26 cellular contexts compared by ENCODE assay signal in the genomic region with DNA sequence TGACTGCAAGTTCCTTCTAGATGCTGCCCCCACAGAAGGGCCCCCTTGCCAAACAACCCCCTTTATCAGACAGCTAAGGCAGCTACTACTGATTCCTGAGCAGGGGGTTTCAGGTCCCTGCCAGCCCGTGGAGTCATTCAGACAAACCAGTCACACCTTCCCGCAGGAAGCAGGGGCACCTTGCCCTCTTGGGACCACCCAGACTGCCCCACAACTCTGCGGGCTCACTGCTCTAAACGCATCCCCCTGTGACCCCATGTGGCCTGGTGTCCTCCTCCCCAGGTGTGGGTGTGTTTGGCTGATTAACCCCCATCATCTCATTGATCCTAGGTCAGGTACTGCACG.
DNase-seq lines count a peak whose midpoint lies in the region; ATAC-seq, FAIRE-seq and TF ChIP-seq lines count a peak whose summit lies in the region.
"Had no signal": no experiment of that assay in that cellular context is flagged by ENCODE, and none has a peak within 500 bp of the region (broad histone marks: within the 10 kb centered on the region; RNA-seq: fewer than 3 reads in every experiment).

No MANE protein-coding gene starts in this region.

- no peaks in the 10 kb centered on the region for H3K9me3 ChIP-seq in right lobe of liver
- H3K9me3 ChIP-seq in HepG2 (ENCODE audit: low read length) = no peaks in the 10 kb centered on the region
- H3K9me3 ChIP-seq: BE2C, BLaER1 had no signal

- TF ChIP-seq CTCF in right lobe of liver (IDR thresholded peaks at IDR 0.05) = no peak
- TF ChIP-seq CTCF in HepG2 (CRISPR knock-in tag; IDR thresholded peaks at IDR 0.05) = no peak

- no peak for TF ChIP-seq RAD21 in HepG2 (CRISPR knock-in tag; IDR thresholded peaks at IDR 0.05)

- no peaks in the 10 kb centered on the region for H4K20me1 ChIP-seq in HepG2 (ENCODE audit: insufficient read depth, low read length)
- H4K20me1 ChIP-seq: BLaER1 had no signal

- DNase-seq in right lobe of liver (peak in 2 of 3 donors; percentile 19 to 20), HepG2 (ENCODE audit: low spot score) (no peak), mesenteric fat pad (ENCODE audit: low spot score) (peak; percentile 76), AG08396 (ENCODE audit: low spot score) (no peak), NCI-H128 (lab: John Stamatoyannopoulos, UW; ENCODE audit: unreplicated experiment) (no peak)
- DNase-seq: 8988T; ACHN; AML-193; BE2C; C1 segment of cervical spinal cord; CD4-positive, alpha-beta memory T cell; CD4-positive, CD25-positive, alpha-beta regulatory T cell; CD8-positive, alpha-beta memory T cell; COR-L47; DMS 273 treated with DMSO at 0.1 percent for 48 hours; DMS153; DMS53; DMS79; DND-41; EL; GDM1 had no signal

- H3K4me1 ChIP-seq in right lobe of liver (no peaks in the 10 kb centered on the region), HepG2 (ENCODE audit: insufficient read depth, low read length) (no peaks in the 10 kb centered on the region)
- H3K4me1 ChIP-seq: BE2C had no signal

- no peak overlapping the region for H3K27ac ChIP-seq in right lobe of liver
- H3K27ac ChIP-seq in HepG2 (ENCODE audit: extremely low read length, insufficient read depth, low read length) = no peak overlapping the region
- H3K27ac ChIP-seq: BLaER1 had no signal

- H3K79me2 ChIP-seq in HepG2 (ENCODE audit: insufficient read depth, low read length) = no peaks in the 10 kb centered on the region

- no peak overlapping the region for H3K9ac ChIP-seq in HepG2 (ENCODE audit: insufficient read depth, low read depth, low read length)
- H3K9ac ChIP-seq: BLaER1 had no signal

- H3K4me3 ChIP-seq in right lobe of liver (no peak overlapping the region), HepG2 (replicated peaks in 1 of 3; ENCODE audit: insufficient read depth in 1 of 3, low read depth in 2 of 3, low read length in 3 of 3) (no peak overlapping the region)
- H3K4me3 ChIP-seq: BLaER1, GM12878 had no signal

- no peaks in the 10 kb centered on the region for H3K27me3 ChIP-seq in right lobe of liver
- peaks cover 0 to 14% of the 10 kb centered on the region in 2 experiments; a peak in 3 of 5 replicates for H3K27me3 ChIP-seq in HepG2 (ENCODE audit: control insufficient read depth in 1 of 2, insufficient read depth in 2 of 2, low read length in 2 of 2)
- H3K27me3 ChIP-seq: BE2C, BLaER1 had no signal

- H2AFZ ChIP-seq in HepG2 (ENCODE audit: low read length) = no peak overlapping the region

- H3K4me2 ChIP-seq in HepG2 (ENCODE audit: low read depth, low read length) = no peak overlapping the region
- H3K4me2 ChIP-seq: BLaER1 had no signal

- BruUV-seq in HepG2 (replicated peaks; lab: Mats Ljungman, UMichigan) = no TSS peak

- FAIRE-seq in HepG2 (lab: Jason Lieb, UNC) = no peak
- FAIRE-seq: A204.1, GM12878, GM12892, GM18507 had no signal

- H3K36me3 ChIP-seq in right lobe of liver (no peaks in the 10 kb centered on the region), HepG2 (replicated peaks in 1 of 2; ENCODE audit: control insufficient read depth in 1 of 2, insufficient read depth in 2 of 2, low read length in 2 of 2) (no peaks in the 10 kb centered on the region)
- H3K36me3 ChIP-seq: BE2C, BLaER1 had no signal

- TF ChIP-seq EP300 in HepG2 (IDR thresholded peaks at IDR 0.05; ENCODE audit: low read depth in 2 of 2, low read length in 2 of 2) = no peak
- no peak for TF ChIP-seq EP300 in HepG2 (CRISPR knock-in tag; IDR thresholded peaks at IDR 0.05; ENCODE audit: borderline replicate concordance)

- no peak for TF ChIP-seq POLR2A in right lobe of liver (IDR thresholded peaks at IDR 0.05)
- TF ChIP-seq POLR2A in HepG2 (IDR thresholded peaks at IDR 0.05; ENCODE audit: insufficient read depth in 1 of 2, low read depth in 2 of 2, low read length in 2 of 2) = no peak

- 31% methylated on average over 2 of the region's 5 CpGs for WGBS in right lobe of liver (ENCODE audit: insufficient coverage, low coverage, low lambda C conversion rate, missing lambda C conversion rate)
- 0% methylated on average over 5 of the region's 5 CpGs for WGBS in HepG2 (ENCODE audit: low lambda C conversion rate)

- POLR2A ChIA-PET in HepG2 (lab: Yijun Ruan, JAX) = no interaction called here

- in situ Hi-C loops in HepG2 (cut with HindIII; ENCODE audit: extremely low pct_ligation_motif_present, low pct_unique_long_range_greater_than_20kb) = no loop called here

- ATAC-seq in right lobe of liver (no peak), HepG2 (no peak)
- ATAC-seq: GM12878 had no signal

- intact Hi-C loops in right lobe of liver (cut with DNase I) = no loop called here
- intact Hi-C loops in HepG2 (cut with micrococcal nuclease; ENCODE audit: unreplicated experiment) = no loop called here

- CTCF ChIA-PET in HepG2 (lab: Yijun Ruan, JAX; ENCODE audit: low intra/inter-chr PET ratio, low total read pairs) = no interaction called here

TF ChIP-seq in HepG2, 621 proteins besides CTCF, POLR2A, EP300 and RAD21:
- TF ChIP-seq, protein P1, sequence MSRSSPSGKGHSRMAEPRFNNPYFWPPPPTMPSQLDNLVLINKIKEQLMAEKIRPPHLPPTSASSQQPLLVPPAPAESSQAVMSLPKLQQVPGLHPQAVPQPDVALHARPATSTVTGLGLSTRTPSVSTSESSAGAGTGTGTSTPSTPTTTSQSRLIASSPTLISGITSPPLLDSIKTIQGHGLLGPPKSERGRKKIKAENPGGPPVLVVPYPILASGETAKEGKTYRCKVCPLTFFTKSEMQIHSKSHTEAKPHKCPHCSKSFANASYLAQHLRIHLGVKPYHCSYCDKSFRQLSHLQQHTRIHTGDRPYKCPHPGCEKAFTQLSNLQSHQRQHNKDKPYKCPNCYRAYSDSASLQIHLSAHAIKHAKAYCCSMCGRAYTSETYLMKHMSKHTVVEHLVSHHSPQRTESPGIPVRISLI (CRISPR knock-in tag; IDR thresholded peaks at IDR 0.05; ENCODE audit: borderline replicate concordance) = no peak
- TF ChIP-seq SIN3B (IDR thresholded peaks at IDR 0.05; ENCODE audit: low read length) (no peak), MLLT10 (CRISPR knock-in tag; IDR thresholded peaks at IDR 0.05) (no peak), ZNF282 (IDR thresholded peaks at IDR 0.05; ENCODE audit: partially characterized antibody) (no peak), SMARCC2 (IDR thresholded peaks at IDR 0.05) (no peak), ZMYM3 (CRISPR knock-in tag; IDR thresholded peaks at IDR 0.05) (no peak), ELF3 (CRISPR knock-in tag; IDR thresholded peaks at IDR 0.05) (no peak), ARID2 (CRISPR knock-in tag; IDR thresholded peaks at IDR 0.05; ENCODE audit: borderline replicate concordance) (no peak), RXRB (CRISPR knock-in tag; IDR thresholded peaks at IDR 0.05; ENCODE audit: borderline replicate concordance) (no peak), NR1H2 (CRISPR knock-in tag; IDR thresholded peaks at IDR 0.05; ENCODE audit: borderline replicate concordance, low read depth) (no peak)
- TF ChIP-seq, protein P2, sequence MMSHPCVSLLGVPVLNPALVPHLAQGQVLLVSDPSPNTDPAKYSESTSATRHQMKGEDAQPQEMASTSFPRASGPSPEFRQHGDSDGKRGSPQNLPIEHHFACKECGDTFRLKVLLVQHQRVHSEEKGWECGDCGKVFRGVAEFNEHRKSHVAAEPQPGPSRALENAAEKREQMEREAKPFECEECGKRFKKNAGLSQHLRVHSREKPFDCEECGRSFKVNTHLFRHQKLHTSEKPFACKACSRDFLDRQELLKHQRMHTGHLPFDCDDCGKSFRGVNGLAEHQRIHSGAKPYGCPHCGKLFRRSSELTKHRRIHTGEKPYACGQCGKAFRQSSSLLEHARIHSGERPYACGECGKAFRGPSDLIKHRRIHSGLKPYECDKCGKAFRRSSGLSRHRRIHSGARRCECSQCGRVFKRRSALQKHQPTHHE (CRISPR knock-in tag; IDR thresholded peaks at IDR 0.05; ENCODE audit: borderline replicate concordance) = no peak
- TF ChIP-seq, protein P3, sequence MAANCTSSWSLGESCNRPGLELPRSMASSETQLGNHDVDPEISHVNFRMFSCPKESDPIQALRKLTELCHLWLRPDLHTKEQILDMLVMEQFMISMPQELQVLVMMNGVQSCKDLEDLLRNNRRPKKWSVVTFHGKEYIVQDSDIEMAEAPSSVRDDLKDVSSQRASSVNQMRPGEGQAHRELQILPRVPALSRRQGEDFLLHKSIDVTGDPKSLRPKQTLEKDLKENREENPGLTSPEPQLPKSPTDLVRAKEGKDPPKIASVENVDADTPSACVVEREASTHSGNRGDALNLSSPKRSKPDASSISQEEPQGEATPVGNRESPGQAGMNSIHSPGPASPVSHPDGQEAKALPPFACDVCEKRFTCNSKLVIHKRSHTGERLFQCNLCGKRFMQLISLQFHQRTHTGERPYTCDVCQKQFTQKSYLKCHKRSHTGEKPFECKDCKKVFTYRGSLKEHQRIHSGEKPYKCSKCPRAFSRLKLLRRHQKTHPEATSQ (CRISPR knock-in tag; IDR thresholded peaks at IDR 0.05; ENCODE audit: borderline replicate concordance) = no peak
- TF ChIP-seq, protein P4, sequence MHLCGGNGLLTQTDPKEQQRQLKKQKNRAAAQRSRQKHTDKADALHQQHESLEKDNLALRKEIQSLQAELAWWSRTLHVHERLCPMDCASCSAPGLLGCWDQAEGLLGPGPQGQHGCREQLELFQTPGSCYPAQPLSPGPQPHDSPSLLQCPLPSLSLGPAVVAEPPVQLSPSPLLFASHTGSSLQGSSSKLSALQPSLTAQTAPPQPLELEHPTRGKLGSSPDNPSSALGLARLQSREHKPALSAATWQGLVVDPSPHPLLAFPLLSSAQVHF (CRISPR knock-in tag; IDR thresholded peaks at IDR 0.05) = no peak

Comparison
In these comparisons a context has a peak if more than half of its experiments do, and no peak if none do; other contexts are left out.
1. DNase-seq: peak in right lobe of liver (2 of 3) and mesenteric fat pad (single experiment); none in HepG2 (single experiment), AG08396 (single experiment) and NCI-H128 (single experiment).